28 cellular contexts compared by ENCODE assay signal in genomic region chr4:81833596-81833995, GRCh38.
"Had no signal": no experiment of that assay in that cellular context is flagged by ENCODE, and none has a peak within 500 bp of the region (broad histone marks: within the 10 kb centered on the region; RNA-seq: fewer than 3 reads in every experiment).

No MANE protein-coding gene starts in this region.

- H3K36me3 Mint-ChIP-seq: memory B cell; natural killer cell treated with Interleukin-12 subunit alpha and Interleukin-12 subunit beta and Interleukin-15 and Interleukin-18, amount 100 ng/mL, for 72 hours; stimulated activated naive B cell treated with anti-CD40 and anti-IgM and Interleukin-4, amounts not matched to agents 10 μg/mL and 1 μg/mL and 100 μg/mL, for 72 hours had no signal

- H3K4me3 ChIP-seq: heart right ventricle, hepatocyte, left ventricle myocardium inferior, lung, mucosa of descending colon, pancreas, psoas muscle, skin epidermis, stomach, suprapubic skin, thoracic aorta, tibial artery, upper lobe of right lung had no signal

- H3K27me3 ChIP-seq: heart right ventricle, hepatocyte, pancreas, stomach, suprapubic skin, tibial artery, upper lobe of right lung had no signal

- H3K4me3 Mint-ChIP-seq: memory B cell; naive thymus-derived CD4-positive, alpha-beta T cell; natural killer cell treated with Interleukin-12 subunit alpha and Interleukin-12 subunit beta and Interleukin-15 and Interleukin-18, amount 100 ng/mL, for 72 hours; neural crest cell; stimulated activated naive B cell treated with anti-CD40 and anti-IgM and Interleukin-4, amounts not matched to agents 10 μg/mL and 1 μg/mL and 100 μg/mL, for 72 hours had no signal

- ATAC-seq: heart right ventricle; mucosa of descending colon; naive thymus-derived CD4-positive, alpha-beta T cell; natural killer cell treated with Interleukin-12 subunit alpha and Interleukin-12 subunit beta and Interleukin-15 and Interleukin-18, amount 100 ng/mL, for 72 hours; pancreas; psoas muscle; right cardiac atrium; sciatic nerve; stimulated activated naive B cell treated with anti-CD40 and anti-IgM and Interleukin-4, amounts not matched to agents 10 μg/mL and 1 μg/mL and 100 μg/mL, for 72 hours; stimulated activated naive CD8-positive, alpha-beta T cell treated with anti-CD3 and anti-CD28 coated beads, Interleukin-15, Interleukin-2, amounts not matched to agents 100 U/mL and 50 U/mL, for 24 hours; upper lobe of right lung had no signal

- DNase-seq: heart right ventricle; islet precursor cell; left ventricle myocardium inferior; midbrain; mucosa of descending colon; naive thymus-derived CD4-positive, alpha-beta T cell; pancreas; psoas muscle; right cardiac atrium; stimulated activated CD4-positive, alpha-beta T cell treated with anti-CD3 and anti-CD28 coated beads, Interleukin-12 subunit alpha, Interleukin-12 subunit beta, amount 100 ng/mL, for 4 hours; stimulated activated CD4-positive, alpha-beta T cell treated with anti-CD3 and anti-CD28 coated beads, Interleukin-15, amount 100 ng/mL, for 24 hours; stimulated activated CD4-positive, alpha-beta T cell treated with anti-CD3 and anti-CD28 coated beads, Interleukin-2, amount 100 ng/mL, for 24 hours; stimulated activated CD4-positive, alpha-beta T cell treated with anti-CD3 and anti-CD28 coated beads, Interleukin-4, amount 100 ng/mL, for 1 hour; stimulated activated naive B cell treated with anti-CD40 and anti-IgM and Interleukin-4, amounts not matched to agents 10 μg/mL and 1 μg/mL and 100 μg/mL, for 72 hours; stimulated activated naive CD8-positive, alpha-beta T cell treated with anti-CD3 and anti-CD28 coated beads, Interleukin-15, Interleukin-2, amounts not matched to agents 100 U/mL and 50 U/mL, for 24 hours; stomach; tibial artery; trophoblast cell; upper lobe of right lung had no signal

- H3K4me1 ChIP-seq: heart right ventricle, pancreas, psoas muscle, stomach, suprapubic skin, tibial artery, upper lobe of right lung had no signal

- H3K27me3 Mint-ChIP-seq: natural killer cell treated with Interleukin-12 subunit alpha and Interleukin-12 subunit beta and Interleukin-15 and Interleukin-18, amount 100 ng/mL, for 72 hours had no signal

- H3K27ac ChIP-seq: heart right ventricle, hepatocyte, left ventricle myocardium inferior, pancreas, psoas muscle, skin epidermis, stomach, suprapubic skin, thoracic aorta, tibial artery, upper lobe of right lung had no signal

- H3K36me3 ChIP-seq: heart right ventricle, left ventricle myocardium inferior, pancreas, stomach, suprapubic skin, thoracic aorta, tibial artery, upper lobe of right lung had no signal

- H3K9me3 ChIP-seq: heart right ventricle, left ventricle myocardium inferior, mucosa of descending colon, pancreas, psoas muscle, stomach, suprapubic skin, thoracic aorta, tibial artery, upper lobe of right lung had no signal

- H3K27ac Mint-ChIP-seq: memory B cell; naive thymus-derived CD4-positive, alpha-beta T cell; natural killer cell treated with Interleukin-12 subunit alpha and Interleukin-12 subunit beta and Interleukin-15 and Interleukin-18, amount 100 ng/mL, for 72 hours; stimulated activated naive B cell treated with anti-CD40 and anti-IgM and Interleukin-4, amounts not matched to agents 10 μg/mL and 1 μg/mL and 100 μg/mL, for 72 hours had no signal

- H3K9me3 Mint-ChIP-seq: memory B cell; natural killer cell treated with Interleukin-12 subunit alpha and Interleukin-12 subunit beta and Interleukin-15 and Interleukin-18, amount 100 ng/mL, for 72 hours; neural crest cell had no signal

- H3K4me1 Mint-ChIP-seq: memory B cell; naive thymus-derived CD4-positive, alpha-beta T cell; neural crest cell had no signal
